11 cellular contexts compared by ENCODE assay signal in genomic region chr1:10979483-10979920, GRCh38. TPM values are rescaled to one million over a fixed set of nuclear protein-coding genes. Genes with fewer than 3 reads are reported as not detected.
DNase-seq lines count a peak whose midpoint lies in the region; ATAC-seq and TF ChIP-seq lines count a peak whose summit lies in the region.
"Had no signal": no experiment of that assay in that cellular context is flagged by ENCODE, and none has a peak within 500 bp of the region (broad histone marks: within the 10 kb centered on the region; RNA-seq: fewer than 3 reads in every experiment).

No MANE protein-coding gene starts in this region.

- H4K91ac ChIP-seq in neuronal stem cell (ENCODE audit: low read depth, low read length, poor library complexity) = no peak overlapping the region

- H2BK5ac ChIP-seq in neuronal stem cell (ENCODE audit: low read length) = no peak overlapping the region

- no peak for TF ChIP-seq EP300 in gastroesophageal sphincter (IDR thresholded peaks at IDR 0.05)

- no peak overlapping the region for H3K4ac ChIP-seq in neuronal stem cell (ENCODE audit: low read length)

- no peak overlapping the region for H2AK5ac ChIP-seq in neuronal stem cell (ENCODE audit: low read depth, low read length)

- no peak overlapping the region for H2BK12ac ChIP-seq in neuronal stem cell (ENCODE audit: low read length)

- H3K4me3 ChIP-seq in AG10803 (ENCODE audit: low read length) (no peak overlapping the region), SJCRH30 (no peak overlapping the region), gastroesophageal sphincter (peak overlapping the region in 1 of 2 donors; percentile 31), neuronal stem cell (ENCODE audit: low read length in 2 of 2) (no peak overlapping the region)

- no peaks in the 10 kb centered on the region for H3K36me3 Mint-ChIP-seq in activated T-cell treated with anti-CD3 and anti-CD28 coated beads, Interleukin-2, amount 50 U/mL, for 72 hours (ENCODE audit: insufficient read depth in 2 of 2)

- H3K36me3 ChIP-seq in SJCRH30 = no peaks in the 10 kb centered on the region
- H3K36me3 ChIP-seq in gastroesophageal sphincter = no peaks in the 10 kb centered on the region
- no peaks in the 10 kb centered on the region for H3K36me3 ChIP-seq in neuronal stem cell (replicated peaks in 1 of 2; ENCODE audit: control insufficient read depth in 2 of 2, insufficient read depth in 2 of 2, low read length in 2 of 2)

- in situ Hi-C loops in GM13976 (cut with MboI; ENCODE audit: low sequenced_read_pairs, unreplicated experiment) = no loop called here

- no peak overlapping the region for H2BK120ac ChIP-seq in neuronal stem cell (ENCODE audit: low read depth, low read length)

- no peaks in the 10 kb centered on the region for H3K79me1 ChIP-seq in neuronal stem cell (ENCODE audit: low read depth, low read length)

- H4K8ac ChIP-seq in neuronal stem cell (ENCODE audit: low read depth, low read length) = no peak overlapping the region

- no peak overlapping the region for H3K18ac ChIP-seq in neuronal stem cell (ENCODE audit: low read length)

- H3K4me3 Mint-ChIP-seq in activated T-cell treated with anti-CD3 and anti-CD28 coated beads, Interleukin-2, amount 50 U/mL, for 72 hours = no peak overlapping the region
- H3K4me3 Mint-ChIP-seq: stimulated activated naive CD8-positive, alpha-beta T cell treated with anti-CD3 and anti-CD28 coated beads, Interleukin-15, Interleukin-2, amounts not matched to agents 100 ng/mL and 50 ng/mL, for 24 hours had no signal

- TF ChIP-seq POLR2A in gastroesophageal sphincter (IDR thresholded peaks at IDR 0.05) = no peak

- H3K4me2 ChIP-seq in neuronal stem cell (ENCODE audit: insufficient read depth, low read length, poor library complexity, severe bottlenecking) = no peak overlapping the region

- 63 to 81% methylated on average over 3 to 11 of the region's 13 CpGs for WGBS in gastroesophageal sphincter (ENCODE audit: low coverage in 1 of 2), 2 donors
- no CpG with 5 or more reads among the region's 13 CpGs for WGBS in neuronal stem cell (ENCODE audit: extremely low coverage in 2 of 2, insufficient read length in 2 of 2, insufficient replicate concordance in 1 of 2), 2 donors

- DNase-seq in AG10803 (ENCODE audit: low read depth) = peak; percentile 53
- DNase-seq in SJCRH30 = peak; percentile 79 to 92
- DNase-seq in neuronal stem cell (ENCODE audit: low spot score) = peak; percentile 42
- DNase-seq in activated T-cell treated with anti-CD3 and anti-CD28 coated beads, Interleukin-2, amount 50 U/mL, for 72 hours = no peak
- DNase-seq in T-helper 2 cell = no peak
- no peak for DNase-seq in activated CD8-positive, alpha-beta memory T cell treated with anti-CD3 and anti-CD28 coated beads, Interleukin-2, amount 50 U/mL, for 4 hours
- no peak for DNase-seq in GM13976 (ENCODE audit: low spot score)
- DNase-seq: activated naive CD4-positive, alpha-beta T cell treated with Interleukin-2 at 50 U/mL for 16 hours had no signal

- H3K14ac ChIP-seq in neuronal stem cell (ENCODE audit: low read length) = no peak overlapping the region

- no peaks in the 10 kb centered on the region for H3K9me3 Mint-ChIP-seq in activated T-cell treated with anti-CD3 and anti-CD28 coated beads, Interleukin-2, amount 50 U/mL, for 72 hours
- H3K9me3 Mint-ChIP-seq: stimulated activated naive CD8-positive, alpha-beta T cell treated with anti-CD3 and anti-CD28 coated beads, Interleukin-15, Interleukin-2, amounts not matched to agents 100 ng/mL and 50 ng/mL, for 24 hours had no signal

- H3K27ac Mint-ChIP-seq in activated T-cell treated with anti-CD3 and anti-CD28 coated beads, Interleukin-2, amount 50 U/mL, for 72 hours = no peak overlapping the region
- H3K27ac Mint-ChIP-seq: progenitor cell of endocrine pancreas; stimulated activated naive CD8-positive, alpha-beta T cell treated with anti-CD3 and anti-CD28 coated beads, Interleukin-15, Interleukin-2, amounts not matched to agents 100 ng/mL and 50 ng/mL, for 24 hours had no signal

- peaks cover 28% of the 10 kb centered on the region for H3K27me3 Mint-ChIP-seq in activated T-cell treated with anti-CD3 and anti-CD28 coated beads, Interleukin-2, amount 50 U/mL, for 72 hours (ENCODE audit: low read depth)

- no peak overlapping the region for H3K23ac ChIP-seq in neuronal stem cell (ENCODE audit: low read depth, low read length, poor library complexity)

- no peak for TF ChIP-seq CTCF in AG10803 (conservative IDR thresholded peaks at IDR 0.05; ENCODE audit: low read length)
- no peak for TF ChIP-seq CTCF in gastroesophageal sphincter (IDR thresholded peaks at IDR 0.05)
- no peak for TF ChIP-seq CTCF in GM13976 (IDR thresholded peaks at IDR 0.05; ENCODE audit: borderline replicate concordance, control extremely low read depth, extremely low read depth, insufficient read depth, missing control alignments)

- peak; percentile 53 for ATAC-seq in gastroesophageal sphincter
- no peak for ATAC-seq in activated T-cell treated with anti-CD3 and anti-CD28 coated beads, Interleukin-2, amount 50 U/mL, for 72 hours (replicated peaks in 1 of 2)

- no peaks in the 10 kb centered on the region for H3K4me1 Mint-ChIP-seq in activated T-cell treated with anti-CD3 and anti-CD28 coated beads, Interleukin-2, amount 50 U/mL, for 72 hours (ENCODE audit: low read depth)

- no peak overlapping the region for H2BK15ac ChIP-seq in neuronal stem cell (ENCODE audit: low read length)

- no peaks in the 10 kb centered on the region for H3K27me3 ChIP-seq in SJCRH30
- H3K27me3 ChIP-seq in gastroesophageal sphincter = no peaks in the 10 kb centered on the region
- no peaks in the 10 kb centered on the region for H3K27me3 ChIP-seq in neuronal stem cell (ENCODE audit: control insufficient read depth in 3 of 3, insufficient read depth in 3 of 3, low read depth in 1 of 3, low read length in 3 of 3)

- H3K27ac ChIP-seq in SJCRH30 (peak overlapping the region; percentile 55), gastroesophageal sphincter (peak overlapping the region in 3 of 4 donors; percentile 80 to 84 (median 82)), neuronal stem cell (replicated peaks; ENCODE audit: low read length) (peak overlapping the region; percentile 100)

- H3K4me1 ChIP-seq in SJCRH30 (peaks cover 27% of the 10 kb centered on the region), gastroesophageal sphincter (peaks cover 3 to 54% (median 6%) of the 10 kb centered on the region in 3 donors), neuronal stem cell (ENCODE audit: control insufficient read depth in 2 of 2, insufficient read depth in 1 of 2, low read depth in 1 of 2, low read length in 2 of 2) (peaks cover 30 to 31% of the 10 kb centered on the region in 2 donors)

- no peak overlapping the region for H3K9ac ChIP-seq in neuronal stem cell (ENCODE audit: low read depth, low read length, poor library complexity)

- no peak overlapping the region for H2AFZ ChIP-seq in neuronal stem cell (ENCODE audit: low read length)

- H3K9me3 ChIP-seq in SJCRH30 (replicated peaks) (no peaks in the 10 kb centered on the region), gastroesophageal sphincter (no peaks in the 10 kb centered on the region), neuronal stem cell (replicated peaks in 1 of 2; ENCODE audit: control insufficient read depth in 2 of 2, insufficient read depth in 1 of 2, low read depth in 1 of 2, low read length in 2 of 2) (peaks cover 0 to 4% of the 10 kb centered on the region in 2 donors)

RNA-seq across cellular contexts. Expression of gene TARDBP, which starts 33.0 kb away (rescaled TPM):
- 91.3 and 103 TPM in 2 replicates for total RNA-seq in SJCRH30 (2014; rRNA removed; shearing (Covaris generic))
- total RNA-seq in gastroesophageal sphincter = 100 to 1,000 TPM in 3 of 4 donors, 10 to 100 TPM in 1; 60.3 to 170 (median 112) TPM
- polyA plus RNA-seq in neuronal stem cell (2013, experiment 1 of 2) = 260 TPM
- polyA plus RNA-seq in neuronal stem cell (2013, experiment 2 of 2) = 261 TPM
- total RNA-seq in activated T-cell treated with anti-CD3 and anti-CD28 coated beads, Interleukin-2, amount 50 U/mL, for 72 hours = 100 to 1,000 TPM; 149 to 156 TPM

Comparison
In these comparisons a context has a peak if more than half of its experiments do, and no peak if none do; other contexts are left out.
1. DNase-seq: peak in AG10803 (single experiment), SJCRH30 (2 of 2) and neuronal stem cell (single experiment); none in activated T-cell treated with anti-CD3 and anti-CD28 coated beads, Interleukin-2, amount 50 U/mL, for 72 hours (0 of 2), T-helper 2 cell (0 of 5), activated CD8-positive, alpha-beta memory T cell treated with anti-CD3 and anti-CD28 coated beads, Interleukin-2, amount 50 U/mL, for 4 hours (single experiment) and GM13976 (single experiment).
2. Peak in every context shown above with its lines, with median percentiles within 50 percentile points of each other: H3K27ac ChIP-seq.